ENCODE assay signal across 1 cellular context in genomic region chr17:81833160-81833920, GRCh38.
TF ChIP-seq lines count a peak whose summit lies in the region.

A gene with protein sequence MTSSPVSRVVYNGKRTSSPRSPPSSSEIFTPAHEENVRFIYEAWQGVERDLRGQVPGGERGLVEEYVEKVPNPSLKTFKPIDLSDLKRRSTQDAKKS (minus strand): TSS chr17:81833291. CDS start chr17:81824506, 8,785 bp downstream.

TF ChIP-seq in HepG2, 621 proteins besides CTCF, POLR2A, EP300 and RAD21 (continued from another document and continues in another):
- TF ChIP-seq, protein P1, sequence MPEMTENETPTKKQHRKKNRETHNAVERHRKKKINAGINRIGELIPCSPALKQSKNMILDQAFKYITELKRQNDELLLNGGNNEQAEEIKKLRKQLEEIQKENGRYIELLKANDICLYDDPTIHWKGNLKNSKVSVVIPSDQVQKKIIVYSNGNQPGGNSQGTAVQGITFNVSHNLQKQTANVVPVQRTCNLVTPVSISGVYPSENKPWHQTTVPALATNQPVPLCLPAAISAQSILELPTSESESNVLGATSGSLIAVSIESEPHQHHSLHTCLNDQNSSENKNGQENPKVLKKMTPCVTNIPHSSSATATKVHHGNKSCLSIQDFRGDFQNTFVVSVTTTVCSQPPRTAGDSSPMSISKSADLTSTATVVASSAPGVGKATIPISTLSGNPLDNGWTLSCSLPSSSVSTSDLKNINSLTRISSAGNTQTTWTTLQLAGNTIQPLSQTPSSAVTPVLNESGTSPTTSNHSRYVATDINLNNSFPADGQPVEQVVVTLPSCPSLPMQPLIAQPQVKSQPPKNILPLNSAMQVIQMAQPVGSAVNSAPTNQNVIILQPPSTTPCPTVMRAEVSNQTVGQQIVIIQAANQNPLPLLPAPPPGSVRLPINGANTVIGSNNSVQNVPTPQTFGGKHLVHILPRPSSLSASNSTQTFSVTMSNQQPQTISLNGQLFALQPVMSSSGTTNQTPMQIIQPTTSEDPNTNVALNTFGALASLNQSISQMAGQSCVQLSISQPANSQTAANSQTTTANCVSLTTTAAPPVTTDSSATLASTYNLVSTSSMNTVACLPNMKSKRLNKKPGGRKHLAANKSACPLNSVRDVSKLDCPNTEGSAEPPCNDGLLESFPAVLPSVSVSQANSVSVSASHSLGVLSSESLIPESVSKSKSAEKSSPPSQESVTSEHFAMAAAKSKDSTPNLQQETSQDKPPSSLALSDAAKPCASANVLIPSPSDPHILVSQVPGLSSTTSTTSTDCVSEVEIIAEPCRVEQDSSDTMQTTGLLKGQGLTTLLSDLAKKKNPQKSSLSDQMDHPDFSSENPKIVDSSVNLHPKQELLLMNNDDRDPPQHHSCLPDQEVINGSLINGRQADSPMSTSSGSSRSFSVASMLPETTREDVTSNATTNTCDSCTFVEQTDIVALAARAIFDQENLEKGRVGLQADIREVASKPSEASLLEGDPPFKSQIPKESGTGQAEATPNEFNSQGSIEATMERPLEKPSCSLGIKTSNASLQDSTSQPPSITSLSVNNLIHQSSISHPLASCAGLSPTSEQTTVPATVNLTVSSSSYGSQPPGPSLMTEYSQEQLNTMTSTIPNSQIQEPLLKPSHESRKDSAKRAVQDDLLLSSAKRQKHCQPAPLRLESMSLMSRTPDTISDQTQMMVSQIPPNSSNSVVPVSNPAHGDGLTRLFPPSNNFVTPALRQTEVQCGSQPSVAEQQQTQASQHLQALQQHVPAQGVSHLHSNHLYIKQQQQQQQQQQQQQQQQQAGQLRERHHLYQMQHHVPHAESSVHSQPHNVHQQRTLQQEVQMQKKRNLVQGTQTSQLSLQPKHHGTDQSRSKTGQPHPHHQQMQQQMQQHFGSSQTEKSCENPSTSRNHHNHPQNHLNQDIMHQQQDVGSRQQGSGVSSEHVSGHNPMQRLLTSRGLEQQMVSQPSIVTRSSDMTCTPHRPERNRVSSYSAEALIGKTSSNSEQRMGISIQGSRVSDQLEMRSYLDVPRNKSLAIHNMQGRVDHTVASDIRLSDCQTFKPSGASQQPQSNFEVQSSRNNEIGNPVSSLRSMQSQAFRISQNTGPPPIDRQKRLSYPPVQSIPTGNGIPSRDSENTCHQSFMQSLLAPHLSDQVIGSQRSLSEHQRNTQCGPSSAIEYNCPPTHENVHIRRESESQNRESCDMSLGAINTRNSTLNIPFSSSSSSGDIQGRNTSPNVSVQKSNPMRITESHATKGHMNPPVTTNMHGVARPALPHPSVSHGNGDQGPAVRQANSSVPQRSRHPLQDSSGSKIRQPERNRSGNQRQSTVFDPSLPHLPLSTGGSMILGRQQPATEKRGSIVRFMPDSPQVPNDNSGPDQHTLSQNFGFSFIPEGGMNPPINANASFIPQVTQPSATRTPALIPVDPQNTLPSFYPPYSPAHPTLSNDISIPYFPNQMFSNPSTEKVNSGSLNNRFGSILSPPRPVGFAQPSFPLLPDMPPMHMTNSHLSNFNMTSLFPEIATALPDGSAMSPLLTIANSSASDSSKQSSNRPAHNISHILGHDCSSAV (CRISPR knock-in tag; IDR thresholded peaks at IDR 0.05; ENCODE audit: borderline replicate concordance), result no peak
- TF ChIP-seq KDM2A (CRISPR knock-in tag; IDR thresholded peaks at IDR 0.05; ENCODE audit: borderline replicate concordance, low read depth) (peak; percentile 75; the same call in 1 of the 2 replicates), NFE2 (CRISPR knock-in tag; IDR thresholded peaks at IDR 0.05) (0 out of 2 replicates have a peak, but pooled peaks have one; percentile 7), CENPT (CRISPR knock-in tag; IDR thresholded peaks at IDR 0.05; ENCODE audit: low read depth) (0 out of 2 replicates have a peak, but pooled peaks have one; percentile 85), ARNT2 (CRISPR knock-in tag; IDR thresholded peaks at IDR 0.05; ENCODE audit: low read depth) (peak; percentile 80), JARID2 (CRISPR knock-in tag; IDR thresholded peaks at IDR 0.05; ENCODE audit: insufficient replicate concordance) (no peak), IRF2 (CRISPR knock-in tag; IDR thresholded peaks at IDR 0.05) (0 out of 2 replicates have a peak, but pooled peaks have one; percentile 43), TFE3 (CRISPR knock-in tag; IDR thresholded peaks at IDR 0.05) (peak; percentile 91), ZNF431 (CRISPR knock-in tag; IDR thresholded peaks at IDR 0.05; ENCODE audit: borderline replicate concordance, low read depth) (peak; percentile 71; the same call in 1 of the 2 replicates), ZBTB42 (CRISPR knock-in tag; IDR thresholded peaks at IDR 0.05) (peak; percentile 79; the same call in 1 of the 2 replicates), ZNF562 (CRISPR knock-in tag; IDR thresholded peaks at IDR 0.05; ENCODE audit: borderline replicate concordance) (no peak), NFE2L2 (IDR thresholded peaks at IDR 0.05; ENCODE audit: low read length) (no peak), ATF7-NPFF (CRISPR knock-in tag; IDR thresholded peaks at IDR 0.05; ENCODE audit: low read depth) (peak; percentile 85; the same call in 1 of the 2 replicates), BCL3 (CRISPR knock-in tag; IDR thresholded peaks at IDR 0.05) (peak; percentile 92), PAF1 (CRISPR knock-in tag; IDR thresholded peaks at IDR 0.05) (no peak), HMGXB3 (CRISPR knock-in tag; IDR thresholded peaks at IDR 0.05; ENCODE audit: borderline replicate concordance) (no peak), ELF4 (CRISPR knock-in tag; IDR thresholded peaks at IDR 0.05; ENCODE audit: borderline replicate concordance) (peak; percentile 61; the same call in 1 of the 2 replicates), TEAD3 (CRISPR knock-in tag; optimal IDR thresholded peaks at IDR 0.05; ENCODE audit: borderline replicate concordance) (peak; percentile 38), ATF7 (IDR thresholded peaks at IDR 0.05) (no peak), ATF7 (CRISPR knock-in tag; IDR thresholded peaks at IDR 0.05) (peak; percentile 65; the same call in 1 of the 2 replicates), NRL (CRISPR knock-in tag; IDR thresholded peaks at IDR 0.05; ENCODE audit: borderline replicate concordance) (peak; percentile 80), ZNF670 (CRISPR knock-in tag; IDR thresholded peaks at IDR 0.05; ENCODE audit: borderline replicate concordance) (peak; percentile 32; the same call in 1 of the 2 replicates), NFRKB (IDR thresholded peaks at IDR 0.05) (no peak), ZNF501 (CRISPR knock-in tag; IDR thresholded peaks at IDR 0.05) (peak; percentile 91), HDAC2 (CRISPR knock-in tag; IDR thresholded peaks at IDR 0.05) (peak; percentile 50), ZNF512 (CRISPR knock-in tag; IDR thresholded peaks at IDR 0.05) (no peak), SMARCC2 (IDR thresholded peaks at IDR 0.05) (no peak), TCF12 (IDR thresholded peaks at IDR 0.05) (no peak), TCF12 (CRISPR knock-in tag; IDR thresholded peaks at IDR 0.05) (peak; percentile 90), ZNF891 (CRISPR knock-in tag; IDR thresholded peaks at IDR 0.05) (peak; percentile 87; the same call in 1 of the 2 replicates), ZNF644 (CRISPR knock-in tag; IDR thresholded peaks at IDR 0.05; ENCODE audit: low read depth) (no peak)
- TF ChIP-seq, protein P2, sequence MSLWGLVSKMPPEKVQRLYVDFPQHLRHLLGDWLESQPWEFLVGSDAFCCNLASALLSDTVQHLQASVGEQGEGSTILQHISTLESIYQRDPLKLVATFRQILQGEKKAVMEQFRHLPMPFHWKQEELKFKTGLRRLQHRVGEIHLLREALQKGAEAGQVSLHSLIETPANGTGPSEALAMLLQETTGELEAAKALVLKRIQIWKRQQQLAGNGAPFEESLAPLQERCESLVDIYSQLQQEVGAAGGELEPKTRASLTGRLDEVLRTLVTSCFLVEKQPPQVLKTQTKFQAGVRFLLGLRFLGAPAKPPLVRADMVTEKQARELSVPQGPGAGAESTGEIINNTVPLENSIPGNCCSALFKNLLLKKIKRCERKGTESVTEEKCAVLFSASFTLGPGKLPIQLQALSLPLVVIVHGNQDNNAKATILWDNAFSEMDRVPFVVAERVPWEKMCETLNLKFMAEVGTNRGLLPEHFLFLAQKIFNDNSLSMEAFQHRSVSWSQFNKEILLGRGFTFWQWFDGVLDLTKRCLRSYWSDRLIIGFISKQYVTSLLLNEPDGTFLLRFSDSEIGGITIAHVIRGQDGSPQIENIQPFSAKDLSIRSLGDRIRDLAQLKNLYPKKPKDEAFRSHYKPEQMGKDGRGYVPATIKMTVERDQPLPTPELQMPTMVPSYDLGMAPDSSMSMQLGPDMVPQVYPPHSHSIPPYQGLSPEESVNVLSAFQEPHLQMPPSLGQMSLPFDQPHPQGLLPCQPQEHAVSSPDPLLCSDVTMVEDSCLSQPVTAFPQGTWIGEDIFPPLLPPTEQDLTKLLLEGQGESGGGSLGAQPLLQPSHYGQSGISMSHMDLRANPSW (CRISPR knock-in tag; IDR thresholded peaks at IDR 0.05; ENCODE audit: borderline replicate concordance), result 0 out of 2 replicates have a peak, but pooled peaks have one; percentile 40
- TF ChIP-seq, protein P3, sequence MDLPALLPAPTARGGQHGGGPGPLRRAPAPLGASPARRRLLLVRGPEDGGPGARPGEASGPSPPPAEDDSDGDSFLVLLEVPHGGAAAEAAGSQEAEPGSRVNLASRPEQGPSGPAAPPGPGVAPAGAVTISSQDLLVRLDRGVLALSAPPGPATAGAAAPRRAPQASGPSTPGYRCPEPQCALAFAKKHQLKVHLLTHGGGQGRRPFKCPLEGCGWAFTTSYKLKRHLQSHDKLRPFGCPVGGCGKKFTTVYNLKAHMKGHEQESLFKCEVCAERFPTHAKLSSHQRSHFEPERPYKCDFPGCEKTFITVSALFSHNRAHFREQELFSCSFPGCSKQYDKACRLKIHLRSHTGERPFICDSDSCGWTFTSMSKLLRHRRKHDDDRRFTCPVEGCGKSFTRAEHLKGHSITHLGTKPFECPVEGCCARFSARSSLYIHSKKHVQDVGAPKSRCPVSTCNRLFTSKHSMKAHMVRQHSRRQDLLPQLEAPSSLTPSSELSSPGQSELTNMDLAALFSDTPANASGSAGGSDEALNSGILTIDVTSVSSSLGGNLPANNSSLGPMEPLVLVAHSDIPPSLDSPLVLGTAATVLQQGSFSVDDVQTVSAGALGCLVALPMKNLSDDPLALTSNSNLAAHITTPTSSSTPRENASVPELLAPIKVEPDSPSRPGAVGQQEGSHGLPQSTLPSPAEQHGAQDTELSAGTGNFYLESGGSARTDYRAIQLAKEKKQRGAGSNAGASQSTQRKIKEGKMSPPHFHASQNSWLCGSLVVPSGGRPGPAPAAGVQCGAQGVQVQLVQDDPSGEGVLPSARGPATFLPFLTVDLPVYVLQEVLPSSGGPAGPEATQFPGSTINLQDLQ (CRISPR knock-in tag; IDR thresholded peaks at IDR 0.05), result peak; percentile 81; the same call in 1 of the 2 replicates
